In genomic region chr6:47083586-47084047, GRCh38 we compare ENCODE assay signal across 1 cellular context.
TF ChIP-seq lines count a peak whose summit lies in the region.

No MANE protein-coding gene starts in this region.

TF ChIP-seq in HepG2, 621 proteins besides CTCF, POLR2A, EP300 and RAD21 (continued from another document and continues in another):
- TF ChIP-seq, protein P1, sequence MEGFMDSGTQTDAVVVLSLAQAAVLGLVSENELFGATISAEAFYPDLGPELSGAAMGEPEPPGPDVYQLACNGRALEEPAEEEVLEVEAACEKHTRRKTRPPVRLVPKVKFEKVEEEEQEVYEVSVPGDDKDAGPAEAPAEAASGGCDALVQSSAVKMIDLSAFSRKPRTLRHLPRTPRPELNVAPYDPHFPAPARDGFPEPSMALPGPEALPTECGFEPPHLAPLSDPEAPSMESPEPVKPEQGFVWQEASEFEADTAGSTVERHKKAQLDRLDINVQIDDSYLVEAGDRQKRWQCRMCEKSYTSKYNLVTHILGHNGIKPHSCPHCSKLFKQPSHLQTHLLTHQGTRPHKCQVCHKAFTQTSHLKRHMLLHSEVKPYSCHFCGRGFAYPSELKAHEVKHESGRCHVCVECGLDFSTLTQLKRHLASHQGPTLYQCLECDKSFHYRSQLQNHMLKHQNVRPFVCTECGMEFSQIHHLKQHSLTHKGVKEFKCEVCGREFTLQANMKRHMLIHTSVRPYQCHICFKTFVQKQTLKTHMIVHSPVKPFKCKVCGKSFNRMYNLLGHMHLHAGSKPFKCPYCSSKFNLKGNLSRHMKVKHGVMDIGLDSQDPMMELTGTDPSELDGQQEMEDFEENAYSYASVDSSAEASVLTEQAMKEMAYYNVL (CRISPR knock-in tag; IDR thresholded peaks at IDR 0.05; ENCODE audit: borderline replicate concordance): peak; percentile 71; the same call in 1 of the 2 replicates
- TF ChIP-seq GTF3A (CRISPR knock-in tag; conservative IDR thresholded peaks at IDR 0.05): no peak
- no peak for TF ChIP-seq E2F2 (CRISPR knock-in tag; IDR thresholded peaks at IDR 0.05; ENCODE audit: borderline replicate concordance)
- peak; percentile 47; the same call in 1 of the 2 replicates for TF ChIP-seq ZNF292 (CRISPR knock-in tag; IDR thresholded peaks at IDR 0.05; ENCODE audit: borderline replicate concordance, low read depth)
- no peak for TF ChIP-seq ZNF749 (CRISPR knock-in tag; IDR thresholded peaks at IDR 0.05; ENCODE audit: borderline replicate concordance)
- 0 out of 2 replicates have a peak, but pooled peaks have one; percentile 7 for TF ChIP-seq ZNF503 (CRISPR knock-in tag; IDR thresholded peaks at IDR 0.05)
- no peak for TF ChIP-seq SATB2 (CRISPR knock-in tag; IDR thresholded peaks at IDR 0.05)
- TF ChIP-seq NRL (CRISPR knock-in tag; IDR thresholded peaks at IDR 0.05; ENCODE audit: borderline replicate concordance): no peak
- TF ChIP-seq ZNF343 (CRISPR knock-in tag; IDR thresholded peaks at IDR 0.05): peak; percentile 32; the same call in 1 of the 2 replicates
- no peak for TF ChIP-seq YEATS4 (CRISPR knock-in tag; IDR thresholded peaks at IDR 0.05; ENCODE audit: borderline replicate concordance)
- TF ChIP-seq ZSCAN30 (CRISPR knock-in tag; IDR thresholded peaks at IDR 0.05): no peak
- no peak for TF ChIP-seq KDM4B (CRISPR knock-in tag; IDR thresholded peaks at IDR 0.05)
- TF ChIP-seq NCOA5 (CRISPR knock-in tag; IDR thresholded peaks at IDR 0.05): no peak
- no peak for TF ChIP-seq CAMTA2 (CRISPR knock-in tag; IDR thresholded peaks at IDR 0.05; ENCODE audit: borderline replicate concordance)
- TF ChIP-seq, protein P2, sequence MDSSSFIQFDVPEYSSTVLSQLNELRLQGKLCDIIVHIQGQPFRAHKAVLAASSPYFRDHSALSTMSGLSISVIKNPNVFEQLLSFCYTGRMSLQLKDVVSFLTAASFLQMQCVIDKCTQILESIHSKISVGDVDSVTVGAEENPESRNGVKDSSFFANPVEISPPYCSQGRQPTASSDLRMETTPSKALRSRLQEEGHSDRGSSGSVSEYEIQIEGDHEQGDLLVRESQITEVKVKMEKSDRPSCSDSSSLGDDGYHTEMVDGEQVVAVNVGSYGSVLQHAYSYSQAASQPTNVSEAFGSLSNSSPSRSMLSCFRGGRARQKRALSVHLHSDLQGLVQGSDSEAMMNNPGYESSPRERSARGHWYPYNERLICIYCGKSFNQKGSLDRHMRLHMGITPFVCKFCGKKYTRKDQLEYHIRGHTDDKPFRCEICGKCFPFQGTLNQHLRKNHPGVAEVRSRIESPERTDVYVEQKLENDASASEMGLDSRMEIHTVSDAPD (CRISPR knock-in tag; IDR thresholded peaks at IDR 0.05): no peak
- no peak for TF ChIP-seq ZNF329 (CRISPR knock-in tag; IDR thresholded peaks at IDR 0.05; ENCODE audit: low read depth)
- no peak for TF ChIP-seq YY1 (IDR thresholded peaks at IDR 0.05; ENCODE audit: insufficient read depth, insufficient replicate concordance, low read depth, low read length)
- TF ChIP-seq, protein P3, sequence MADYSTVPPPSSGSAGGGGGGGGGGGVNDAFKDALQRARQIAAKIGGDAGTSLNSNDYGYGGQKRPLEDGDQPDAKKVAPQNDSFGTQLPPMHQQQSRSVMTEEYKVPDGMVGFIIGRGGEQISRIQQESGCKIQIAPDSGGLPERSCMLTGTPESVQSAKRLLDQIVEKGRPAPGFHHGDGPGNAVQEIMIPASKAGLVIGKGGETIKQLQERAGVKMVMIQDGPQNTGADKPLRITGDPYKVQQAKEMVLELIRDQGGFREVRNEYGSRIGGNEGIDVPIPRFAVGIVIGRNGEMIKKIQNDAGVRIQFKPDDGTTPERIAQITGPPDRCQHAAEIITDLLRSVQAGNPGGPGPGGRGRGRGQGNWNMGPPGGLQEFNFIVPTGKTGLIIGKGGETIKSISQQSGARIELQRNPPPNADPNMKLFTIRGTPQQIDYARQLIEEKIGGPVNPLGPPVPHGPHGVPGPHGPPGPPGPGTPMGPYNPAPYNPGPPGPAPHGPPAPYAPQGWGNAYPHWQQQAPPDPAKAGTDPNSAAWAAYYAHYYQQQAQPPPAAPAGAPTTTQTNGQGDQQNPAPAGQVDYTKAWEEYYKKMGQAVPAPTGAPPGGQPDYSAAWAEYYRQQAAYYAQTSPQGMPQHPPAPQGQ (CRISPR knock-in tag; IDR thresholded peaks at IDR 0.05; ENCODE audit: borderline replicate concordance): no peak
- TF ChIP-seq CEBPG (CRISPR knock-in tag; IDR thresholded peaks at IDR 0.05): no peak
- no peak for TF ChIP-seq NR0B2 (CRISPR knock-in tag; IDR thresholded peaks at IDR 0.05)
- TF ChIP-seq, protein P4, sequence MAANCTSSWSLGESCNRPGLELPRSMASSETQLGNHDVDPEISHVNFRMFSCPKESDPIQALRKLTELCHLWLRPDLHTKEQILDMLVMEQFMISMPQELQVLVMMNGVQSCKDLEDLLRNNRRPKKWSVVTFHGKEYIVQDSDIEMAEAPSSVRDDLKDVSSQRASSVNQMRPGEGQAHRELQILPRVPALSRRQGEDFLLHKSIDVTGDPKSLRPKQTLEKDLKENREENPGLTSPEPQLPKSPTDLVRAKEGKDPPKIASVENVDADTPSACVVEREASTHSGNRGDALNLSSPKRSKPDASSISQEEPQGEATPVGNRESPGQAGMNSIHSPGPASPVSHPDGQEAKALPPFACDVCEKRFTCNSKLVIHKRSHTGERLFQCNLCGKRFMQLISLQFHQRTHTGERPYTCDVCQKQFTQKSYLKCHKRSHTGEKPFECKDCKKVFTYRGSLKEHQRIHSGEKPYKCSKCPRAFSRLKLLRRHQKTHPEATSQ (CRISPR knock-in tag; IDR thresholded peaks at IDR 0.05; ENCODE audit: borderline replicate concordance): no peak
- TF ChIP-seq, protein P5, sequence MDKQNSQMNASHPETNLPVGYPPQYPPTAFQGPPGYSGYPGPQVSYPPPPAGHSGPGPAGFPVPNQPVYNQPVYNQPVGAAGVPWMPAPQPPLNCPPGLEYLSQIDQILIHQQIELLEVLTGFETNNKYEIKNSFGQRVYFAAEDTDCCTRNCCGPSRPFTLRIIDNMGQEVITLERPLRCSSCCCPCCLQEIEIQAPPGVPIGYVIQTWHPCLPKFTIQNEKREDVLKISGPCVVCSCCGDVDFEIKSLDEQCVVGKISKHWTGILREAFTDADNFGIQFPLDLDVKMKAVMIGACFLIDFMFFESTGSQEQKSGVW (CRISPR knock-in tag; IDR thresholded peaks at IDR 0.05; ENCODE audit: borderline replicate concordance): no peak
- TF ChIP-seq TEAD2 (CRISPR knock-in tag; IDR thresholded peaks at IDR 0.05): no peak
- TF ChIP-seq GFI1 (CRISPR knock-in tag; IDR thresholded peaks at IDR 0.05; ENCODE audit: borderline replicate concordance): peak; percentile 20; the same call in 1 of the 2 replicates
- TF ChIP-seq JDP2 (CRISPR knock-in tag; IDR thresholded peaks at IDR 0.05; ENCODE audit: borderline replicate concordance): no peak
- no peak for TF ChIP-seq U2AF2 (IDR thresholded peaks at IDR 0.05; ENCODE audit: low read depth, low read length)
- no peak for TF ChIP-seq CCDC6 (CRISPR knock-in tag; IDR thresholded peaks at IDR 0.05)
- no peak for TF ChIP-seq GRHL1 (CRISPR knock-in tag; conservative IDR thresholded peaks at IDR 0.05)
- no peak for TF ChIP-seq PRPF4 (IDR thresholded peaks at IDR 0.05; ENCODE audit: low read depth, low read length, poor library complexity, severe bottlenecking)
- 0 out of 2 replicates have a peak, but pooled peaks have one; percentile 53 for TF ChIP-seq ZNF276 (CRISPR knock-in tag; IDR thresholded peaks at IDR 0.05; ENCODE audit: low read depth)
- TF ChIP-seq ZNF543 (CRISPR knock-in tag; IDR thresholded peaks at IDR 0.05): no peak
- TF ChIP-seq ZBTB1 (CRISPR knock-in tag; IDR thresholded peaks at IDR 0.05; ENCODE audit: borderline replicate concordance): no peak
- TF ChIP-seq REL (CRISPR knock-in tag; conservative IDR thresholded peaks at IDR 0.05): no peak
- TF ChIP-seq ZKSCAN5 (CRISPR knock-in tag; IDR thresholded peaks at IDR 0.05): no peak
- no peak for TF ChIP-seq ZBTB20 (CRISPR knock-in tag; IDR thresholded peaks at IDR 0.05; ENCODE audit: borderline replicate concordance, low read depth)
- peak; percentile 61; the same call in 2 of the 3 replicates for TF ChIP-seq MXI1 (IDR thresholded peaks at IDR 0.05; ENCODE audit: borderline replicate concordance, low read depth, low read length)
- TF ChIP-seq HNRNPK (IDR thresholded peaks at IDR 0.05; ENCODE audit: low read depth, low read length, poor library complexity, severe bottlenecking): no peak
- no peak for TF ChIP-seq SIX4 (CRISPR knock-in tag; IDR thresholded peaks at IDR 0.05)
- TF ChIP-seq ZNF10 (CRISPR knock-in tag; IDR thresholded peaks at IDR 0.05; ENCODE audit: borderline replicate concordance, low read depth): no peak
- no peak for TF ChIP-seq ZNF772 (CRISPR knock-in tag; IDR thresholded peaks at IDR 0.05)
- no peak for TF ChIP-seq CENPT (CRISPR knock-in tag; IDR thresholded peaks at IDR 0.05; ENCODE audit: low read depth)
- TF ChIP-seq, protein P6, sequence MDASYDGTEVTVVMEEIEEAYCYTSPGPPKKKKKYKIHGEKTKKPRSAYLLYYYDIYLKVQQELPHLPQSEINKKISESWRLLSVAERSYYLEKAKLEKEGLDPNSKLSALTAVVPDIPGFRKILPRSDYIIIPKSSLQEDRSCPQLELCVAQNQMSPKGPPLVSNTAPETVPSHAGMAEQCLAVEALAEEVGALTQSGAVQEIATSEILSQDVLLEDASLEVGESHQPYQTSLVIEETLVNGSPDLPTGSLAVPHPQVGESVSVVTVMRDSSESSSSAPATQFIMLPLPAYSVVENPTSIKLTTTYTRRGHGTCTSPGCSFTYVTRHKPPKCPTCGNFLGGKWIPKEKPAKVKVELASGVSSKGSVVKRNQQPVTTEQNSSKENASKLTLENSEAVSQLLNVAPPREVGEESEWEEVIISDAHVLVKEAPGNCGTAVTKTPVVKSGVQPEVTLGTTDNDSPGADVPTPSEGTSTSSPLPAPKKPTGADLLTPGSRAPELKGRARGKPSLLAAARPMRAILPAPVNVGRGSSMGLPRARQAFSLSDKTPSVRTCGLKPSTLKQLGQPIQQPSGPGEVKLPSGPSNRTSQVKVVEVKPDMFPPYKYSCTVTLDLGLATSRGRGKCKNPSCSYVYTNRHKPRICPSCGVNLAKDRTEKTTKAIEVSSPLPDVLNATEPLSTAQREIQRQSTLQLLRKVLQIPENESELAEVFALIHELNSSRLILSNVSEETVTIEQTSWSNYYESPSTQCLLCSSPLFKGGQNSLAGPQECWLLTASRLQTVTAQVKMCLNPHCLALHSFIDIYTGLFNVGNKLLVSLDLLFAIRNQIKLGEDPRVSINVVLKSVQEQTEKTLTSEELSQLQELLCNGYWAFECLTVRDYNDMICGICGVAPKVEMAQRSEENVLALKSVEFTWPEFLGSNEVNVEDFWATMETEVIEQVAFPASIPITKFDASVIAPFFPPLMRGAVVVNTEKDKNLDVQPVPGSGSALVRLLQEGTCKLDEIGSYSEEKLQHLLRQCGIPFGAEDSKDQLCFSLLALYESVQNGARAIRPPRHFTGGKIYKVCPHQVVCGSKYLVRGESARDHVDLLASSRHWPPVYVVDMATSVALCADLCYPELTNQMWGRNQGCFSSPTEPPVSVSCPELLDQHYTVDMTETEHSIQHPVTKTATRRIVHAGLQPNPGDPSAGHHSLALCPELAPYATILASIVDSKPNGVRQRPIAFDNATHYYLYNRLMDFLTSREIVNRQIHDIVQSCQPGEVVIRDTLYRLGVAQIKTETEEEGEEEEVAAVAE (CRISPR knock-in tag; IDR thresholded peaks at IDR 0.05; ENCODE audit: borderline replicate concordance): no peak
- TF ChIP-seq TEAD3 (CRISPR knock-in tag; optimal IDR thresholded peaks at IDR 0.05; ENCODE audit: borderline replicate concordance): peak; percentile 55
